In the genomic region with DNA sequence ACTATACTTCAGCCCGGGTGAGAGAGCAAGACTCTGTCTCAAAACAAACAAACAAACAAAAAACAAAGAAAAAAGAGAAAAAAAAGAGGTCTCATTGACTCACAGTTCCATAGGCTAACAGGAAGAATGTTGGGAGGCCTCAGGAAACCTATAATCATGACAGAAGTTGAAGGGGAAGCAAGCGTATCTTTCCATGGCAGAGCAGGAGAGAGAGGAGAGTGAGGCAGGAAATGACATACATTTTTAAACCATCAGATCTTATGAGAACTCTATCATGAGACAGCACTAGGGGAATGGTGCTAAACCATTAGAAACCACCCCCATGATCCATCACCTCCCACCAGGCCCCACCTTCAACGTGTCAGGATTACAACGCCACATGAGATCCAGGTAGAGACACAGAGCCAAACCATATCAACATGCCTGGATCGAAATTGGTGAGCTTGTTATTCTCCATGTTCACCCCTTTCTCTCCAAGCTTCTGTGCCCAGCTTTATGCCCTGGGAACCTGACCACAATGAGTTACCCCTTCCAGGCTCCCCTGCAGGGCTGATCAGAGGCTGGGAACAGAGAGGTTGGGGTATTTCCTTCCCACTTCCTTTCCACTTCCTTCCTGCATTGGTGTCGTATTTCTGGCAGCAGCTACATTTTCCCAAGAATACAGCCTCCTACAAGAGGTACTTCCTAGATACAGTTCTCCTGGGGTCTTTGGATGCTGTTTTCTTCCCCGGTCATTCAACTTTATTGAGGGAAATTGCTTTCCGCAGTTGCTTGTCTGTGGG, we compare ENCODE assay signal across 1 cellular context.
TF ChIP-seq lines count a peak whose summit lies in the region.

No MANE protein-coding gene starts in this region.

TF ChIP-seq in GM23338, 12 proteins besides CTCF, POLR2A, EP300 and RAD21 (continued from another document):
- TF ChIP-seq REST (IDR thresholded peaks at IDR 0.05; ENCODE audit: unreplicated experiment) (no peak), NANOG (IDR thresholded peaks at IDR 0.05; ENCODE audit: borderline replicate concordance) (no peak), ZNF331 (CRISPR knock-in tag; IDR thresholded peaks at IDR 0.05; ENCODE audit: low read depth) (no peak), JUNB (IDR thresholded peaks at IDR 0.05; ENCODE audit: unreplicated experiment) (no peak), EZH2phosphoT487 (IDR thresholded peaks at IDR 0.05; ENCODE audit: unreplicated experiment) (no peak), POLR2AphosphoS5 (IDR thresholded peaks at IDR 0.05; ENCODE audit: low read depth) (no peak)
- TF ChIP-seq, protein P1, sequence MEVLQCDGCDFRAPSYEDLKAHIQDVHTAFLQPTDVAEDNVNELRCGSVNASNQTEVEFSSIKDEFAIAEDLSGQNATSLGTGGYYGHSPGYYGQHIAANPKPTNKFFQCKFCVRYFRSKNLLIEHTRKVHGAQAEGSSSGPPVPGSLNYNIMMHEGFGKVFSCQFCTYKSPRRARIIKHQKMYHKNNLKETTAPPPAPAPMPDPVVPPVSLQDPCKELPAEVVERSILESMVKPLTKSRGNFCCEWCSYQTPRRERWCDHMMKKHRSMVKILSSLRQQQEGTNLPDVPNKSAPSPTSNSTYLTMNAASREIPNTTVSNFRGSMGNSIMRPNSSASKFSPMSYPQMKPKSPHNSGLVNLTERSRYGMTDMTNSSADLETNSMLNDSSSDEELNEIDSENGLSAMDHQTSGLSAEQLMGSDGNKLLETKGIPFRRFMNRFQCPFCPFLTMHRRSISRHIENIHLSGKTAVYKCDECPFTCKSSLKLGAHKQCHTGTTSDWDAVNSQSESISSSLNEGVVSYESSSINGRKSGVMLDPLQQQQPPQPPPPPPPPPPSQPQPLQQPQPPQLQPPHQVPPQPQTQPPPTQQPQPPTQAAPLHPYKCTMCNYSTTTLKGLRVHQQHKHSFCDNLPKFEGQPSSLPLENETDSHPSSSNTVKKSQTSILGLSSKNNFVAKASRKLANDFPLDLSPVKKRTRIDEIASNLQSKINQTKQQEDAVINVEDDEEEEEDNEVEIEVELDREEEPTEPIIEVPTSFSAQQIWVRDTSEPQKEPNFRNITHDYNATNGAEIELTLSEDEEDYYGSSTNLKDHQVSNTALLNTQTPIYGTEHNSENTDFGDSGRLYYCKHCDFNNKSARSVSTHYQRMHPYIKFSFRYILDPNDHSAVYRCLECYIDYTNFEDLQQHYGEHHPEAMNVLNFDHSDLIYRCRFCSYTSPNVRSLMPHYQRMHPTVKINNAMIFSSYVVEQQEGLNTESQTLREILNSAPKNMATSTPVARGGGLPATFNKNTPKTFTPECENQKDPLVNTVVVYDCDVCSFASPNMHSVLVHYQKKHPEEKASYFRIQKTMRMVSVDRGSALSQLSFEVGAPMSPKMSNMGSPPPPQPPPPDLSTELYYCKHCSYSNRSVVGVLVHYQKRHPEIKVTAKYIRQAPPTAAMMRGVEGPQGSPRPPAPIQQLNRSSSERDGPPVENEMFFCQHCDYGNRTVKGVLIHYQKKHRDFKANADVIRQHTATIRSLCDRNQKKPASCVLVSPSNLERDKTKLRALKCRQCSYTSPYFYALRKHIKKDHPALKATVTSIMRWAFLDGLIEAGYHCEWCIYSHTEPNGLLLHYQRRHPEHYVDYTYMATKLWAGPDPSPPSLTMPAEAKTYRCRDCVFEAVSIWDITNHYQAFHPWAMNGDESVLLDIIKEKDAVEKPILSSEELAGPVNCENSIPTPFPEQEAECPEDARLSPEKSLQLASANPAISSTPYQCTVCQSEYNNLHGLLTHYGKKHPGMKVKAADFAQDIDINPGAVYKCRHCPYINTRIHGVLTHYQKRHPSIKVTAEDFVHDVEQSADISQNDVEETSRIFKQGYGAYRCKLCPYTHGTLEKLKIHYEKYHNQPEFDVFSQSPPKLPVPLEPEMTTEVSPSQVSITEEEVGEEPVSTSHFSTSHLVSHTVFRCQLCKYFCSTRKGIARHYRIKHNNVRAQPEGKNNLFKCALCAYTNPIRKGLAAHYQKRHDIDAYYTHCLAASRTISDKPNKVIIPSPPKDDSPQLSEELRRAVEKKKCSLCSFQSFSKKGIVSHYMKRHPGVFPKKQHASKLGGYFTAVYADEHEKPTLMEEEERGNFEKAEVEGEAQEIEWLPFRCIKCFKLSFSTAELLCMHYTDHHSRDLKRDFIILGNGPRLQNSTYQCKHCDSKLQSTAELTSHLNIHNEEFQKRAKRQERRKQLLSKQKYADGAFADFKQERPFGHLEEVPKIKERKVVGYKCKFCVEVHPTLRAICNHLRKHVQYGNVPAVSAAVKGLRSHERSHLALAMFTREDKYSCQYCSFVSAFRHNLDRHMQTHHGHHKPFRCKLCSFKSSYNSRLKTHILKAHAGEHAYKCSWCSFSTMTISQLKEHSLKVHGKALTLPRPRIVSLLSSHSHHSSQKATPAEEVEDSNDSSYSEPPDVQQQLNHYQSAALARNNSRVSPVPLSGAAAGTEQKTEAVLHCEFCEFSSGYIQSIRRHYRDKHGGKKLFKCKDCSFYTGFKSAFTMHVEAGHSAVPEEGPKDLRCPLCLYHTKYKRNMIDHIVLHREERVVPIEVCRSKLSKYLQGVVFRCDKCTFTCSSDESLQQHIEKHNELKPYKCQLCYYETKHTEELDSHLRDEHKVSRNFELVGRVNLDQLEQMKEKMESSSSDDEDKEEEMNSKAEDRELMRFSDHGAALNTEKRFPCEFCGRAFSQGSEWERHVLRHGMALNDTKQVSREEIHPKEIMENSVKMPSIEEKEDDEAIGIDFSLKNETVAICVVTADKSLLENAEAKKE (CRISPR knock-in tag; IDR thresholded peaks at IDR 0.05): no peak
